In the genomic region with DNA sequence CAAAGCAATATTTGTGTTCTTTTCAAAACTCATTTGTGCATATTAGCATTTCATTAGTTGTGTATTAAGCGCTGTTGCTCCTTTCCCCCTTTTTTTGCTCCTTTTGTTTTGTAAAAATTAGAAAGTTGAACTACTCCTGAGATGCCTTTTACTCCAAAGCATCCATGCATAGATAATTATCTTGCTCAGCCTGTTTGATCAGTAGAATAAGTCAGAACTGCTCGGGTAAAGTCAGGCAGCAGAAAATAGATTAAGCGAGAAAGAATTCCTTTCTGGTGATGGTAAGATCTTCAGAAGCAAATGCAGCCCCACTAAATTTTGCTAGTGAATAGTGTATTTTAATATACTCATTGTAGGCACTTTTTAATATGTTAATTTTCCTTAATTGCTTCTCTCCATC, we compare ENCODE assay signal across 16 cellular contexts.
"Had no signal": no experiment of that assay in that cellular context is flagged by ENCODE, and none has a peak within 500 bp of the region (broad histone marks: within the 10 kb centered on the region; RNA-seq: fewer than 3 reads in every experiment).

No MANE protein-coding gene starts in this region.

- H3K4me3 ChIP-seq: body of pancreas, hepatocyte, left lung, ovary, smooth muscle cell, stomach, upper lobe of left lung had no signal

- H3K4me1 ChIP-seq: body of pancreas, left lung, upper lobe of left lung had no signal

- H3K27ac ChIP-seq: body of pancreas, hepatocyte, left lung, ovary, stomach, upper lobe of left lung had no signal

- H3K27me3 ChIP-seq: body of pancreas, hepatocyte, ovary, upper lobe of left lung had no signal

- DNase-seq: activated CD4-positive, alpha-beta T cell treated with anti-CD3 and anti-CD28 coated beads, Interleukin-2, amount 10 ng/mL, durations not matched to agents 24 days and 14 days; activated CD8-positive, alpha-beta T cell treated with anti-CD3 and anti-CD28 coated beads for 36 hours; activated naive CD4-positive, alpha-beta T cell treated with anti-CD3 and anti-CD28 coated beads for 36 hours; activated T-cell treated with anti-CD3 and anti-CD28 coated beads, Interleukin-2, amount 50 U/mL, for 24 hours; body of pancreas; effector memory CD8-positive, alpha-beta T cell; islet precursor cell; left lung; ovary; stimulated activated CD4-positive, alpha-beta T cell treated with anti-CD3 and anti-CD28 coated beads, Interleukin-4, amount 100 ng/mL, for 24 hours; stomach; T-cell; T-helper 9 cell; upper lobe of left lung had no signal

- H3K36me3 ChIP-seq: left lung, ovary, stomach, upper lobe of left lung had no signal

- H3K9me3 ChIP-seq: body of pancreas, left lung, ovary, stomach, upper lobe of left lung had no signal
